Comparison of ENCODE assay signal across 13 cellular contexts in genomic region chr14:100105357-100106169, GRCh38. TPM values are rescaled to one million over a fixed set of nuclear protein-coding genes. Genes with fewer than 3 reads are reported as not detected.
DNase-seq lines count a peak whose midpoint lies in the region; ATAC-seq, FAIRE-seq and TF ChIP-seq lines count a peak whose summit lies in the region.
"Had no signal": no experiment of that assay in that cellular context is flagged by ENCODE, and none has a peak within 500 bp of the region (broad histone marks: within the 10 kb centered on the region; RNA-seq: fewer than 3 reads in every experiment).

No MANE protein-coding gene starts in this region.

- TF ChIP-seq CTCF in C4-2B (conservative IDR thresholded peaks at IDR 0.05): no peak
- TF ChIP-seq CTCF in HL-60 (IDR thresholded peaks at IDR 0.05; ENCODE audit: insufficient read depth, low read length): no peak
- TF ChIP-seq CTCF in D721Med (IDR thresholded peaks at IDR 0.05; ENCODE audit: insufficient read depth, missing control alignments): no peak
- no peak for TF ChIP-seq CTCF in omental fat pad (IDR thresholded peaks at IDR 0.05)
- TF ChIP-seq CTCF in foreskin keratinocyte (conservative IDR thresholded peaks at IDR 0.05): no peak

- H3K27ac ChIP-seq in C4-2B: peak overlapping the region; percentile 27
- peak overlapping the region; percentile 36 for H3K27ac ChIP-seq in HL-60 (replicated peaks)
- H3K27ac ChIP-seq in foreskin keratinocyte: no peak overlapping the region
- H3K27ac ChIP-seq: cardiac muscle cell had no signal

- peak overlapping the region; percentile 42 for H3K4me3 Mint-ChIP-seq in activated naive CD8-positive, alpha-beta T cell
- peak overlapping the region; percentile 54 to 83 (median 77) for H3K4me3 Mint-ChIP-seq in naive thymus-derived CD8-positive, alpha-beta T cell

- no peaks in the 10 kb centered on the region for H3K9me3 Mint-ChIP-seq in activated naive CD8-positive, alpha-beta T cell (ENCODE audit: low read depth)
- no peaks in the 10 kb centered on the region for H3K9me3 Mint-ChIP-seq in naive thymus-derived CD8-positive, alpha-beta T cell

- H3K36me3 Mint-ChIP-seq in activated naive CD8-positive, alpha-beta T cell: peaks cover 10% of the 10 kb centered on the region
- H3K36me3 Mint-ChIP-seq in naive thymus-derived CD8-positive, alpha-beta T cell: peaks cover 0 to 97% (median 17%) of the 10 kb centered on the region in 3 donors

- no peak for FAIRE-seq in D721Med (lab: Jason Lieb, UNC)

- POLR2A ChIA-PET in naive thymus-derived CD8-positive, alpha-beta T cell (lab: Charles Lee): interaction anchor here (0.7 to 59.1 kb wide), 7 partner anchors 10 to 134 kb away, joined by 3 to 2215 read pairs (median 4); partner anchors contain the start of gene EVL

- H3K27ac Mint-ChIP-seq in activated naive CD8-positive, alpha-beta T cell: peak overlapping the region; percentile 98
- H3K27ac Mint-ChIP-seq in naive thymus-derived CD8-positive, alpha-beta T cell: peak overlapping the region; percentile 94 to 98 (median 96)

- H3K27me3 Mint-ChIP-seq in activated naive CD8-positive, alpha-beta T cell: no peaks in the 10 kb centered on the region
- H3K27me3 Mint-ChIP-seq in naive thymus-derived CD8-positive, alpha-beta T cell: no peaks in the 10 kb centered on the region

- H3K4me1 Mint-ChIP-seq in activated naive CD8-positive, alpha-beta T cell (ENCODE audit: low read depth): peaks cover 87% of the 10 kb centered on the region
- H3K4me1 Mint-ChIP-seq in naive thymus-derived CD8-positive, alpha-beta T cell: peaks cover 61 to 96% (median 91%) of the 10 kb centered on the region in 4 donors

- peak; percentile 31 to 33 for ATAC-seq in naive thymus-derived CD8-positive, alpha-beta T cell
- ATAC-seq in omental fat pad (ENCODE audit: low FRiP score) (no peak), foreskin keratinocyte (no peak)

- no peak overlapping the region for H3K4me3 ChIP-seq in HL-60 (replicated peaks; ENCODE audit: insufficient read depth, low read length)
- H3K4me3 ChIP-seq: cardiac muscle cell, lung had no signal

- H3K4me1 ChIP-seq in foreskin keratinocyte: peaks cover 15% of the 10 kb centered on the region

- DNase-seq in HL-60 (ENCODE audit: low read depth in 1 of 2, low spot score in 1 of 2): peak in 1 of 2 experiments; percentile 70
- DNase-seq in naive thymus-derived CD8-positive, alpha-beta T cell: peak in 8 of 10 donors; percentile 35 to 61 (median 49)
- DNase-seq in D721Med (ENCODE audit: insufficient read length, low spot score): no peak
- no peak for DNase-seq in iPS-NIHi11 (ENCODE audit: low spot score)
- DNase-seq in omental fat pad (ENCODE audit: low spot score): no peak
- DNase-seq in foreskin keratinocyte: no peak
- DNase-seq: DMS53 had no signal

- H3K27me3 ChIP-seq in HL-60 (ENCODE audit: insufficient read depth, poor library complexity, severe bottlenecking) (no peaks in the 10 kb centered on the region), foreskin keratinocyte (no peaks in the 10 kb centered on the region)
- H3K27me3 ChIP-seq: cardiac muscle cell had no signal

RNA-seq across cellular contexts. Expression of gene EVL, which starts 40.3 kb away (rescaled TPM):
- 1,000 to 10,000 TPM; 1,491 to 1,493 TPM for total RNA-seq in naive thymus-derived CD8-positive, alpha-beta T cell
- polyA plus RNA-seq in naive thymus-derived CD8-positive, alpha-beta T cell: 100 to 1,000 TPM; 111 to 153 (median 148) TPM
- 100 to 1,000 TPM in 1 of 4 donors, 10 to 100 TPM in 3; 33.7 to 148 (median 56.1) TPM for total RNA-seq in omental fat pad
- total RNA-seq in foreskin keratinocyte: 16.9 and 17.0 TPM in 2 replicates
- 16.8 and 20.6 TPM in 2 replicates for polyA plus RNA-seq in foreskin keratinocyte

RNA-seq across cellular contexts. Expression of gene DEGS2, which starts 53.9 kb away (rescaled TPM):
- under 1 TPM in 1 of 2 experiments, not detected in 1; 0.49 TPM for total RNA-seq in naive thymus-derived CD8-positive, alpha-beta T cell
- 1 to 10 TPM in 2 of 3 donors, under 1 TPM in 1; 0.39 to 1.1 (median 1.0) TPM for polyA plus RNA-seq in naive thymus-derived CD8-positive, alpha-beta T cell
- total RNA-seq in omental fat pad (under 1 TPM in 3 of 4 donors, not detected in 1; 0.19 to 0.79 (median 0.19) TPM), foreskin keratinocyte (0.07 TPM in 1 of 2 replicates, not detected in the other)
- polyA plus RNA-seq in foreskin keratinocyte: 0.04 and 0.14 TPM in 2 replicates
- total RNA-seq: fibroblast of villous mesenchyme, RPMI7951 had no signal

Comparison
In these comparisons a context has a peak if more than half of its experiments do, and no peak if none do; other contexts are left out.
1. DNase-seq: peak in naive thymus-derived CD8-positive, alpha-beta T cell (8 of 10); none in D721Med (single experiment), iPS-NIHi11 (single experiment), omental fat pad (single experiment) and foreskin keratinocyte (0 of 2).
2. ATAC-seq: peak in naive thymus-derived CD8-positive, alpha-beta T cell (2 of 2); none in omental fat pad (single experiment) and foreskin keratinocyte (single experiment).
3. RNA of gene EVL, which starts 40.3 kb away (total RNA-seq): 1,491 to 1,493 TPM in naive thymus-derived CD8-positive, alpha-beta T cell; 33.7 to 148 TPM in omental fat pad and 16.9 to 17.0 TPM in foreskin keratinocyte; every median in the first group is over 10 times any median in the second.